In genomic region chr3:5016218-5017161, GRCh38 we compare ENCODE assay signal across 1 cellular context.
TF ChIP-seq lines count a peak whose summit lies in the region.

No MANE protein-coding gene starts in this region.

TF ChIP-seq in K562, 482 proteins besides CTCF, POLR2A, EP300 and RAD21 (continued from another document and continues in another):
- no peak for TF ChIP-seq ZNF592 (IDR thresholded peaks at IDR 0.05)
- no peak for TF ChIP-seq ZNF77 (CRISPR knock-in tag; IDR thresholded peaks at IDR 0.05)
- peak; percentile 70 for TF ChIP-seq FOS (IDR thresholded peaks at IDR 0.05; ENCODE audit: extremely low read depth, insufficient read length)
- TF ChIP-seq, protein P1, sequence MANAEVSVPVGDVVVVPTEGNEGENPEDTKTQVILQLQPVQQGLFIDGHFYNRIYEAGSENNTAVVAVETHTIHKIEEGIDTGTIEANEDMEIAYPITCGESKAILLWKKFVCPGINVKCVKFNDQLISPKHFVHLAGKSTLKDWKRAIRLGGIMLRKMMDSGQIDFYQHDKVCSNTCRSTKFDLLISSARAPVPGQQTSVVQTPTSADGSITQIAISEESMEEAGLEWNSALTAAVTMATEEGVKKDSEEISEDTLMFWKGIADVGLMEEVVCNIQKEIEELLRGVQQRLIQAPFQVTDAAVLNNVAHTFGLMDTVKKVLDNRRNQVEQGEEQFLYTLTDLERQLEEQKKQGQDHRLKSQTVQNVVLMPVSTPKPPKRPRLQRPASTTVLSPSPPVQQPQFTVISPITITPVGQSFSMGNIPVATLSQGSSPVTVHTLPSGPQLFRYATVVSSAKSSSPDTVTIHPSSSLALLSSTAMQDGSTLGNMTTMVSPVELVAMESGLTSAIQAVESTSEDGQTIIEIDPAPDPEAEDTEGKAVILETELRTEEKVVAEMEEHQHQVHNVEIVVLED (CRISPR knock-in tag; IDR thresholded peaks at IDR 0.05) = no peak
- TF ChIP-seq KHSRP (IDR thresholded peaks at IDR 0.05) = 0 out of 2 replicates have a peak, but pooled peaks have one; percentile 44
- TF ChIP-seq NFYB (IDR thresholded peaks at IDR 0.05; ENCODE audit: extremely low read depth, insufficient read length) = no peak
- no peak for TF ChIP-seq RBFOX2 (IDR thresholded peaks at IDR 0.05; ENCODE audit: low read depth, low read length)
- TF ChIP-seq POLR3G (IDR thresholded peaks at IDR 0.05; ENCODE audit: extremely low read depth, insufficient read length, insufficient replicate concordance) = no peak
- TF ChIP-seq SMAD2 (IDR thresholded peaks at IDR 0.05; ENCODE audit: low read depth, low read length) = no peak
- TF ChIP-seq, protein P2, sequence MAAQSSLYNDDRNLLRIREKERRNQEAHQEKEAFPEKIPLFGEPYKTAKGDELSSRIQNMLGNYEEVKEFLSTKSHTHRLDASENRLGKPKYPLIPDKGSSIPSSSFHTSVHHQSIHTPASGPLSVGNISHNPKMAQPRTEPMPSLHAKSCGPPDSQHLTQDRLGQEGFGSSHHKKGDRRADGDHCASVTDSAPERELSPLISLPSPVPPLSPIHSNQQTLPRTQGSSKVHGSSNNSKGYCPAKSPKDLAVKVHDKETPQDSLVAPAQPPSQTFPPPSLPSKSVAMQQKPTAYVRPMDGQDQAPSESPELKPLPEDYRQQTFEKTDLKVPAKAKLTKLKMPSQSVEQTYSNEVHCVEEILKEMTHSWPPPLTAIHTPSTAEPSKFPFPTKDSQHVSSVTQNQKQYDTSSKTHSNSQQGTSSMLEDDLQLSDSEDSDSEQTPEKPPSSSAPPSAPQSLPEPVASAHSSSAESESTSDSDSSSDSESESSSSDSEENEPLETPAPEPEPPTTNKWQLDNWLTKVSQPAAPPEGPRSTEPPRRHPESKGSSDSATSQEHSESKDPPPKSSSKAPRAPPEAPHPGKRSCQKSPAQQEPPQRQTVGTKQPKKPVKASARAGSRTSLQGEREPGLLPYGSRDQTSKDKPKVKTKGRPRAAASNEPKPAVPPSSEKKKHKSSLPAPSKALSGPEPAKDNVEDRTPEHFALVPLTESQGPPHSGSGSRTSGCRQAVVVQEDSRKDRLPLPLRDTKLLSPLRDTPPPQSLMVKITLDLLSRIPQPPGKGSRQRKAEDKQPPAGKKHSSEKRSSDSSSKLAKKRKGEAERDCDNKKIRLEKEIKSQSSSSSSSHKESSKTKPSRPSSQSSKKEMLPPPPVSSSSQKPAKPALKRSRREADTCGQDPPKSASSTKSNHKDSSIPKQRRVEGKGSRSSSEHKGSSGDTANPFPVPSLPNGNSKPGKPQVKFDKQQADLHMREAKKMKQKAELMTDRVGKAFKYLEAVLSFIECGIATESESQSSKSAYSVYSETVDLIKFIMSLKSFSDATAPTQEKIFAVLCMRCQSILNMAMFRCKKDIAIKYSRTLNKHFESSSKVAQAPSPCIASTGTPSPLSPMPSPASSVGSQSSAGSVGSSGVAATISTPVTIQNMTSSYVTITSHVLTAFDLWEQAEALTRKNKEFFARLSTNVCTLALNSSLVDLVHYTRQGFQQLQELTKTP (IDR thresholded peaks at IDR 0.05; ENCODE audit: low read depth in 1 of 2, partially characterized antibody in 2 of 2) = peak; percentile 81 to 96
- no peak for TF ChIP-seq XRCC5 (IDR thresholded peaks at IDR 0.05; ENCODE audit: low read depth, low read length)
- TF ChIP-seq, protein P3, sequence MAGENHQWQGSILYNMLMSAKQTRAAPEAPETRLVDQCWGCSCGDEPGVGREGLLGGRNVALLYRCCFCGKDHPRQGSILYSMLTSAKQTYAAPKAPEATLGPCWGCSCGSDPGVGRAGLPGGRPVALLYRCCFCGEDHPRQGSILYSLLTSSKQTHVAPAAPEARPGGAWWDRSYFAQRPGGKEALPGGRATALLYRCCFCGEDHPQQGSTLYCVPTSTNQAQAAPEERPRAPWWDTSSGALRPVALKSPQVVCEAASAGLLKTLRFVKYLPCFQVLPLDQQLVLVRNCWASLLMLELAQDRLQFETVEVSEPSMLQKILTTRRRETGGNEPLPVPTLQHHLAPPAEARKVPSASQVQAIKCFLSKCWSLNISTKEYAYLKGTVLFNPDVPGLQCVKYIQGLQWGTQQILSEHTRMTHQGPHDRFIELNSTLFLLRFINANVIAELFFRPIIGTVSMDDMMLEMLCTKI (IDR thresholded peaks at IDR 0.05; ENCODE audit: partially characterized antibody) = no peak
- TF ChIP-seq THAP7 (CRISPR knock-in tag; IDR thresholded peaks at IDR 0.05) = no peak
- peak; percentile 64 for TF ChIP-seq NFRKB (IDR thresholded peaks at IDR 0.05; ENCODE audit: low read depth)
- no peak for TF ChIP-seq ZNF764 (CRISPR knock-in tag; IDR thresholded peaks at IDR 0.05; ENCODE audit: low read depth)
- peak; percentile 71; the same call in 1 of the 2 replicates for TF ChIP-seq CREB1 (IDR thresholded peaks at IDR 0.05)
- no peak; the same call in 1 of the 2 replicates for TF ChIP-seq CREB1 (CRISPR knock-in tag; IDR thresholded peaks at IDR 0.05)
- TF ChIP-seq PRDM10 (IDR thresholded peaks at IDR 0.05; ENCODE audit: partially characterized antibody) = no peak
- no peak for TF ChIP-seq PHB (CRISPR knock-in tag; IDR thresholded peaks at IDR 0.05)
- no peak for TF ChIP-seq MAFG (tag; conservative IDR thresholded peaks at IDR 0.05)
- TF ChIP-seq CCAR2 (IDR thresholded peaks at IDR 0.05; ENCODE audit: low read depth, low read length) = no peak
- TF ChIP-seq TFE3 (CRISPR knock-in tag; IDR thresholded peaks at IDR 0.05) = peak; percentile 95
- peak; percentile 86; the same call in 1 of the 2 replicates for TF ChIP-seq ZNF584 (CRISPR knock-in tag; IDR thresholded peaks at IDR 0.05; ENCODE audit: low read depth)
- TF ChIP-seq ZNF282 (CRISPR knock-in tag; IDR thresholded peaks at IDR 0.05) = no peak
- no peak for TF ChIP-seq ZKSCAN3 (CRISPR knock-in tag; IDR thresholded peaks at IDR 0.05)
- no peak for TF ChIP-seq SNIP1 (IDR thresholded peaks at IDR 0.05; ENCODE audit: low read depth)
- TF ChIP-seq RBM25 (IDR thresholded peaks at IDR 0.05; ENCODE audit: low read depth, low read length, severe bottlenecking) = peak; percentile 83
- TF ChIP-seq BRCA1 (IDR thresholded peaks at IDR 0.05) = no peak
- no peak for TF ChIP-seq BRCA1 (CRISPR knock-in tag; IDR thresholded peaks at IDR 0.05)
- no peak for TF ChIP-seq NR2C1 (IDR thresholded peaks at IDR 0.05)
- peak; percentile 85 for TF ChIP-seq NR2C1 (tag; IDR thresholded peaks at IDR 0.05)
- no peak for TF ChIP-seq CREB3 (tag; conservative IDR thresholded peaks at IDR 0.05; ENCODE audit: low read depth)
- no peak for TF ChIP-seq ZFP1 (CRISPR knock-in tag; IDR thresholded peaks at IDR 0.05)
- no peak for TF ChIP-seq BRF1 (IDR thresholded peaks at IDR 0.05; ENCODE audit: borderline replicate concordance, extremely low read depth, insufficient read length)
- TF ChIP-seq SIN3A (IDR thresholded peaks at IDR 0.05; ENCODE audit: borderline replicate concordance in 2 of 2, control insufficient read depth in 1 of 2, low read depth in 2 of 2, low read length in 2 of 2) = 0 out of 4 replicates have a peak, but pooled peaks have one; percentile 19 to 31
- no peak for TF ChIP-seq TBP (optimal IDR thresholded peaks at IDR 0.05; ENCODE audit: low read depth, low read length)
- TF ChIP-seq FOXO4 (CRISPR knock-in tag; IDR thresholded peaks at IDR 0.05) = no peak
- peak; percentile 78; the same call in 1 of the 2 replicates for TF ChIP-seq ZNF766 (CRISPR knock-in tag; conservative IDR thresholded peaks at IDR 0.05)
